Comparison of ENCODE assay signal across 10 cellular contexts in the genomic region with DNA sequence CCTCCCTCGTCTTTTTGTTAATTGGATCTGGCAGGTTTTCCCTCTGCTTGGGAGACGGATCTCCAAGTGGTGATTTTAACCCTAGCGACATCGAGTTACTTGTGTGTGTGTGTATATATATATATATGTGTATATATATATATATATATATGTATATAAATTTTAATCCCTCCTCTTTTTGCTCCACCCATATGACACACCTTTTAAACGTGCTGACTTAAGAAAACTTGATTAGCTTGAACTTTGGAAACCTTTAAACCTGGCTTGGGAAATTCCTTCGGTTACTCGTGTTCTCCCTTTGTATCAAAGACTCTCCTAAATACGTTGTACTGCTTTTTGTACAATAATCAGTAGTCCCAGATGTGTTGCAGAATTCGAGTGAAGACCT. TPM values are rescaled to one million over a fixed set of nuclear protein-coding genes. Genes with fewer than 3 reads are reported as not detected.
DNase-seq lines count a peak whose midpoint lies in the region; ATAC-seq and TF ChIP-seq lines count a peak whose summit lies in the region.
"Had no signal": no experiment of that assay in that cellular context is flagged by ENCODE, and none has a peak within 500 bp of the region (broad histone marks: within the 10 kb centered on the region; RNA-seq: fewer than 3 reads in every experiment).

No MANE protein-coding gene starts in this region.

- intact Hi-C loops in A673 (cut with micrococcal nuclease; ENCODE audit: unreplicated experiment): no loop called here
- intact Hi-C loops in IMR-90 (cut with micrococcal nuclease): loop anchor here (1.0 to 2.0 kb wide), 2 partner anchors 45 to 185 kb away; no protein-coding TSS in a partner anchor

- no peak for TF ChIP-seq POLR2A in IMR-90 (IDR thresholded peaks at IDR 0.05; ENCODE audit: low read depth, low read length)

- peaks cover 52% of the 10 kb centered on the region for H4K20me1 ChIP-seq in IMR-90 (ENCODE audit: insufficient read depth, low read length)

- in situ Hi-C loops in IMR-90 (cut with MboI; ENCODE audit: low sequenced_read_pairs): no loop called here

- H3K9ac ChIP-seq in IMR-90 (ENCODE audit: low read depth, low read length): peak overlapping the region; percentile 82

- peak overlapping the region; percentile 86 for H3K27ac ChIP-seq in A673 (ENCODE audit: low read depth, low read length, poor library complexity, severe bottlenecking)
- H3K27ac ChIP-seq in IMR-90 (ENCODE audit: insufficient read depth, low read length): peak overlapping the region; percentile 89
- peak overlapping the region; percentile 19 for H3K27ac ChIP-seq in mesodermal cell (ENCODE audit: low read depth, low read length, severe bottlenecking)

- POLR2A ChIA-PET in A673 (lab: Charles Lee; ENCODE audit: low non-redundant PET): interaction anchor here (0.6 kb wide), 1 partner anchor 20 kb away, joined by 8 read pairs; no protein-coding TSS in a partner anchor
- POLR2A ChIA-PET in IMR-90 (lab: Charles Lee; ENCODE audit: unreplicated experiment): no interaction called here
- POLR2A ChIA-PET in HEK293T (lab: Yijun Ruan, JAX): interaction anchor here (1.7 to 4.1 kb wide), 2 partner anchors 8 to 10 kb away, joined by 6 to 17 read pairs; no protein-coding TSS in a partner anchor

- no CpG with 5 or more reads among the region's 9 CpGs for WGBS in IMR-90 (ENCODE audit: extremely low coverage in 2 of 2, insufficient read length in 1 of 2), 2 experiments
- 29 to 33% methylated on average over 1 to 3 of the region's 9 CpGs for WGBS in mesodermal cell (ENCODE audit: insufficient coverage in 2 of 2), 2 experiments

- no peaks in the 10 kb centered on the region for H3K9me3 ChIP-seq in A673 (ENCODE audit: low read depth, low read length, poor library complexity, severe bottlenecking)
- no peaks in the 10 kb centered on the region for H3K9me3 ChIP-seq in IMR-90 (ENCODE audit: control insufficient read depth, insufficient read depth, low read length)
- H3K9me3 ChIP-seq in mesodermal cell (ENCODE audit: control insufficient read depth, low read length): no peaks in the 10 kb centered on the region

- peak overlapping the region; percentile 93 for H3K4me3 ChIP-seq in A673 (ENCODE audit: low read depth, low read length, poor library complexity, severe bottlenecking)
- H3K4me3 ChIP-seq in IMR-90 (ENCODE audit: insufficient read depth, low read depth, low read length): peak overlapping the region; percentile 85
- peak overlapping the region; percentile 95 for H3K4me3 ChIP-seq in choroid plexus epithelial cell (ENCODE audit: low read depth, low read length)
- H3K4me3 ChIP-seq in mesodermal cell (ENCODE audit: extremely low read depth, insufficient read depth, low read length, poor library complexity, severe bottlenecking): peak overlapping the region; percentile 95

- peak overlapping the region; percentile 74 for H2BK5ac ChIP-seq in IMR-90 (ENCODE audit: low read depth, low read length, poor library complexity, severe bottlenecking)

- peak overlapping the region; percentile 81 for H3K4ac ChIP-seq in IMR-90 (ENCODE audit: low read depth, low read length)

- peak overlapping the region; percentile 89 for H3K23ac ChIP-seq in IMR-90 (ENCODE audit: low read depth, low read length)

- H2AK5ac ChIP-seq in IMR-90 (ENCODE audit: low read depth, low read length): peak overlapping the region; percentile 52; the same call in 1 of the 2 replicates

- no peak overlapping the region for H2BK20ac ChIP-seq in IMR-90 (ENCODE audit: low read depth, low read length)

- H2BK15ac ChIP-seq in IMR-90 (ENCODE audit: low read depth, low read length): no peak overlapping the region

- H4K5ac ChIP-seq in IMR-90 (ENCODE audit: low read depth, low read length): no peak overlapping the region

- peaks cover 37% of the 10 kb centered on the region for H3K4me1 Mint-ChIP-seq in activated naive CD4-positive, alpha-beta T cell treated with anti-CD3 and anti-CD28 coated beads, Interleukin-2, amount 10 ng/mL, durations not matched to agents 7 days and 5 days

- H3K4me2 ChIP-seq in IMR-90 (ENCODE audit: low read depth, low read length): peak overlapping the region; percentile 100

- no TSS peak for BruUV-seq in A673 (replicated peaks; lab: Mats Ljungman, UMichigan)
- BruUV-seq in IMR-90 (replicated peaks; lab: Mats Ljungman, UMichigan): no TSS peak

- H3K36me3 ChIP-seq in A673 (ENCODE audit: insufficient read depth, low read length, poor library complexity, severe bottlenecking) (no peaks in the 10 kb centered on the region), IMR-90 (ENCODE audit: control insufficient read depth, insufficient read depth, low read length) (no peaks in the 10 kb centered on the region), mesodermal cell (ENCODE audit: control insufficient read depth, insufficient read depth, low read length) (peaks cover 15% of the 10 kb centered on the region)

- H3K9me3 Mint-ChIP-seq in activated naive CD4-positive, alpha-beta T cell treated with anti-CD3 and anti-CD28 coated beads, Interleukin-2, amount 10 ng/mL, durations not matched to agents 7 days and 5 days: no peaks in the 10 kb centered on the region

- peaks cover 5% of the 10 kb centered on the region for H3K27me3 Mint-ChIP-seq in activated naive CD4-positive, alpha-beta T cell treated with anti-CD3 and anti-CD28 coated beads, Interleukin-2, amount 10 ng/mL, durations not matched to agents 7 days and 5 days
- H3K27me3 Mint-ChIP-seq: activated naive CD8-positive, alpha-beta T cell had no signal

- no peak for TF ChIP-seq CTCF in A673 (conservative IDR thresholded peaks at IDR 0.05; ENCODE audit: low read depth, low read length)
- no peak for TF ChIP-seq CTCF in IMR-90 (conservative IDR thresholded peaks at IDR 0.05; ENCODE audit: low read depth, low read length)
- no peak for TF ChIP-seq CTCF in choroid plexus epithelial cell (conservative IDR thresholded peaks at IDR 0.05; ENCODE audit: low read depth, low read length)

- H3K56ac ChIP-seq in IMR-90 (ENCODE audit: extremely low read depth, insufficient read depth, low read length): no peak overlapping the region; the same call in 1 of the 2 replicates

- no peak overlapping the region for H3K27ac Mint-ChIP-seq in activated naive CD4-positive, alpha-beta T cell treated with anti-CD3 and anti-CD28 coated beads, Interleukin-2, amount 10 ng/mL, durations not matched to agents 7 days and 5 days
- H3K27ac Mint-ChIP-seq: activated naive CD8-positive, alpha-beta T cell had no signal

- no peak overlapping the region; the same call in 1 of the 2 replicates for H4K91ac ChIP-seq in IMR-90 (ENCODE audit: insufficient read depth, low read depth, low read length)

- ATAC-seq in IMR-90 (ENCODE audit: low read depth): no peak
- no peak for ATAC-seq in HG02884 (IDR thresholded peaks at IDR 0.05; ENCODE audit: unreplicated experiment)
- ATAC-seq in HG03175 (IDR thresholded peaks at IDR 0.05; ENCODE audit: unreplicated experiment): no peak

- peak overlapping the region; percentile 99 for H2AK9ac ChIP-seq in IMR-90 (replicated peaks; ENCODE audit: low read depth, low read length, poor library complexity)

- dilution Hi-C loops in IMR-90 (cut with HindIII; ENCODE audit: low sequenced_read_pairs, unreplicated experiment): no loop called here

- H3K36me3 Mint-ChIP-seq in activated naive CD4-positive, alpha-beta T cell treated with anti-CD3 and anti-CD28 coated beads, Interleukin-2, amount 10 ng/mL, durations not matched to agents 7 days and 5 days: peaks cover 3% of the 10 kb centered on the region
- H3K36me3 Mint-ChIP-seq: activated naive CD8-positive, alpha-beta T cell had no signal

- H3K4me1 ChIP-seq in A673 (ENCODE audit: insufficient read depth, low read length, poor library complexity, severe bottlenecking) (peaks cover 24% of the 10 kb centered on the region), IMR-90 (ENCODE audit: control insufficient read depth, insufficient read depth, low read length) (peaks cover 8% of the 10 kb centered on the region), mesodermal cell (ENCODE audit: control insufficient read depth, insufficient read depth, low read length, poor library complexity, severe bottlenecking) (peaks cover 7% of the 10 kb centered on the region)

- CTCF ChIA-PET in A673 (lab: Charles Lee) (no interaction called here), IMR-90 (lab: Yijun Ruan, JAX) (no interaction called here), HEK293T (lab: Yijun Ruan, JAX) (interaction anchor here (0.6 kb wide), 2 partner anchors 9 to 13 kb away, joined by 3 to 4 read pairs; no protein-coding TSS in a partner anchor)
- CTCF ChIA-PET in activated naive CD4-positive, alpha-beta T cell treated with anti-CD3 and anti-CD28 coated beads, Interleukin-2, amount 10 ng/mL, durations not matched to agents 7 days and 5 days (lab: Charles Lee): no interaction called here

- peak overlapping the region; percentile 92 for H2AFZ ChIP-seq in IMR-90 (replicated peaks; ENCODE audit: low read length, poor library complexity)

- no peak overlapping the region for H2BK120ac ChIP-seq in IMR-90 (ENCODE audit: low read depth, low read length)

- TF ChIP-seq RAD21 in IMR-90 (IDR thresholded peaks at IDR 0.05; ENCODE audit: low read length): no peak

- H4K8ac ChIP-seq in IMR-90 (ENCODE audit: low read depth in 2 of 2, low read length in 2 of 2): no peak overlapping the region

- peaks cover 12% of the 10 kb centered on the region for H3K9me1 ChIP-seq in IMR-90 (ENCODE audit: insufficient read depth, low read length)

- no peak overlapping the region for H3K4me3 Mint-ChIP-seq in activated naive CD4-positive, alpha-beta T cell treated with anti-CD3 and anti-CD28 coated beads, Interleukin-2, amount 10 ng/mL, durations not matched to agents 7 days and 5 days
- H3K4me3 Mint-ChIP-seq: activated naive CD8-positive, alpha-beta T cell had no signal

- peak overlapping the region; percentile 78 for H3K14ac ChIP-seq in IMR-90 (replicated peaks; ENCODE audit: low read depth, low read length)

- no peak overlapping the region for H3K18ac ChIP-seq in IMR-90 (ENCODE audit: low read depth, low read length)

- no peaks in the 10 kb centered on the region for H3K27me3 ChIP-seq in A673 (replicated peaks; ENCODE audit: insufficient read depth, low read depth, low read length, poor library complexity)
- no peaks in the 10 kb centered on the region for H3K27me3 ChIP-seq in IMR-90 (ENCODE audit: control insufficient read depth, insufficient read depth, low read length)

- DNase-seq in A673 (ENCODE audit: low spot score) (no peak), IMR-90 (no peak), choroid plexus epithelial cell (ENCODE audit: low read depth) (no peak), HEK293T (ENCODE audit: extremely low spot score) (no peak)
- DNase-seq in activated naive CD4-positive, alpha-beta T cell treated with anti-CD3 and anti-CD28 coated beads, Interleukin-2, amount 10 ng/mL, durations not matched to agents 7 days and 5 days: no peak
- DNase-seq: GDM1 had no signal

- H3K79me1 ChIP-seq in IMR-90 (ENCODE audit: low read depth in 1 of 2, low read length in 2 of 2): peaks cover 0 to 39% of the 10 kb centered on the region in 2 experiments; a peak in 2 of 4 replicates

TF ChIP-seq in HEK293T, 16 proteins besides CTCF, POLR2A, EP300 and RAD21 (continues in another document):
- TF ChIP-seq SP1 (IDR thresholded peaks at IDR 0.05): no peak

RNA-seq across cellular contexts. Expression of a gene that starts 1.2 kb away (rescaled TPM):
- total RNA-seq in A673 (2021): 59.9 and 67.5 TPM in 2 replicates
- 63.3 and 119 TPM in 2 replicates for total RNA-seq in IMR-90 (2012; rRNA removed)
- polyA plus RNA-seq in IMR-90 (2012; rRNA removed): 46.0 and 64.1 TPM in 2 replicates
- 15.5 and 22.8 TPM in 2 replicates for polyA plus RNA-seq in IMR-90 (2012; cell fraction: cytosol; rRNA removed)
- 6.3 and 29.0 TPM in 2 replicates for polyA plus RNA-seq in IMR-90 (2012; cell fraction: nucleus; rRNA removed; ENCODE audit: low replicate concordance)
- polyA plus RNA-seq in mesodermal cell (2013, experiment 1 of 2): 92.6 TPM
- 77.3 TPM for polyA plus RNA-seq in mesodermal cell (2013, experiment 2 of 2)

Comparison
In these comparisons a context has a peak if more than half of its experiments do, and no peak if none do; other contexts are left out.
1. H3K27ac ChIP-seq: peak in every context shown above with its lines; median percentile 89 in IMR-90; 86 in A673; 19 in mesodermal cell.